Comparison of ENCODE assay signal across 1 cellular context in the genomic region with DNA sequence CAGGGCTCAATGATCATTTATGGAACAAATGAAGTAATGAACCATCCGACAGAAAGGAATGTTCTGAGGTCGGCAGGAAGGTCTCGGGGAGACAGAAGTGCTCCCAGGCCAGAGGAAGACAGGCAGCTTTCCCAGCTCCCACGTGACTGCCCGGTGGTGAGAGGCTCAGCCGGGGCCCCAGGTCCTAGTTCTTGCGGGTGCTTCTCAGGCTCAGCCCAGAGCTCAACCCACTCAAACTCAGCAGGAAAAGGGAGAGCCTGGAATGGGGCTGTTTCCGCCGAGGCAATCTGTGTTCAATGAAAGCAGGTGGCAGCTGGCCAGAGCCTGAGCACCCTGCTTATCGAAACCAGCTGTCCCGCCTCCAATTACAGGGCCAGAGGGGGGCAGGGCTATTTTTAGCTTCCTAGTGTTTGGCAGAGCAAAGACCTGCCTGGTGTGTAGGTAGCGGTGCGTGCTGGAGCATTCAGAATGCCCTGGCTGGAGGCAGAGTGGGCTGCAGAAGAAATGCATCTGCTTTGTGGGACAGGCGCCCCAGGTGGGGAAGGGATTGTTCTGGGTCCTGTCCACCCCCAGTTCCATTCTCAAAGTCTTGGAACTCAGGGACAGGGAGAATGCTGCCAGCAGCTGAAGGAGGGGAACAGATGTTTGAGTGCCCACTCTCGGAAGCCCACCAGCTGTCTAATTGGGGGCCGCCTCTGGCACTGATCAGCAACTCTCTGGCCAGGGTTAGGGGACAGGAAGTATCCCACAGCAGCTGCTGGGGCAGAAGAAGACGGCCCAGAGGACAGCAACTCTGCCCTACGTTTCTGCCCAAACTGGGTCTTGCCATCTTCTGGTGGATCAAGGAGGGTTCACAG.
TF ChIP-seq lines count a peak whose summit lies in the region.

No MANE protein-coding gene starts in this region.

TF ChIP-seq in SK-N-SH, 30 proteins besides CTCF, POLR2A, EP300 and RAD21 (continued from another document):
- TF ChIP-seq PBX3 (IDR thresholded peaks at IDR 0.05) (peak; percentile 66), RXRA (IDR thresholded peaks at IDR 0.05; ENCODE audit: borderline replicate concordance, low read depth) (peak; percentile 83; the same call in 1 of the 2 replicates), JUND (IDR thresholded peaks at IDR 0.05) (no peak; the same call in 1 of the 2 replicates), USF2 (IDR thresholded peaks at IDR 0.05; ENCODE audit: borderline replicate concordance, low read depth, low read length) (peak; percentile 61; the same call in 1 of the 2 replicates), IRF3 (IDR thresholded peaks at IDR 0.05; ENCODE audit: low read depth, low read length) (0 out of 2 replicates have a peak, but pooled peaks have one; percentile 1), REST (IDR thresholded peaks at IDR 0.05; ENCODE audit: low read depth, low read length) (0 out of 2 replicates have a peak, but pooled peaks have one; percentile 40), YY1 (IDR thresholded peaks at IDR 0.05; ENCODE audit: low read depth) (0 out of 2 replicates have a peak, but pooled peaks have one; percentile 20), RFX5 (IDR thresholded peaks at IDR 0.05; ENCODE audit: low read length) (no peak), NRF1 (IDR thresholded peaks at IDR 0.05; ENCODE audit: low read depth, low read length) (no peak), GABPA (IDR thresholded peaks at IDR 0.05; ENCODE audit: low read depth) (peak; percentile 37; the same call in 1 of the 2 replicates), ELF1 (IDR thresholded peaks at IDR 0.05) (peak; percentile 19; the same call in 1 of the 2 replicates), SIN3A (IDR thresholded peaks at IDR 0.05; ENCODE audit: borderline replicate concordance, low read depth, low read length) (peak; percentile 87; the same call in 1 of the 2 replicates), FOXM1 (IDR thresholded peaks at IDR 0.05; ENCODE audit: low read depth) (0 out of 2 replicates have a peak, but pooled peaks have one; percentile 71), CHD2 (IDR thresholded peaks at IDR 0.05; ENCODE audit: low read length, partially characterized antibody) (peak; percentile 94), SMC3 (IDR thresholded peaks at IDR 0.05; ENCODE audit: low read depth, low read length) (no peak), TEAD4 (IDR thresholded peaks at IDR 0.05; ENCODE audit: borderline replicate concordance, insufficient read depth) (peak; percentile 77), TCF12 (IDR thresholded peaks at IDR 0.05) (peak; percentile 99), TAF1 (IDR thresholded peaks at IDR 0.05; ENCODE audit: borderline replicate concordance, low read depth, low read length) (no peak; the same call in 1 of the 2 replicates), FOXJ3 (CRISPR knock-in tag; IDR thresholded peaks at IDR 0.05) (no peak), POLR2AphosphoS5 (IDR thresholded peaks at IDR 0.05; ENCODE audit: low read depth, low read length) (peak; percentile 97), MEF2A (IDR thresholded peaks at IDR 0.05; ENCODE audit: borderline replicate concordance, low read depth) (peak; percentile 99), RCOR1 (IDR thresholded peaks at IDR 0.05; ENCODE audit: low read length) (peak; percentile 87), GATA2 (CRISPR knock-in tag; IDR thresholded peaks at IDR 0.05) (peak; percentile 77), FOSL2 (IDR thresholded peaks at IDR 0.05; ENCODE audit: borderline replicate concordance, low read depth) (no peak), MXI1 (IDR thresholded peaks at IDR 0.05; ENCODE audit: low read depth, low read length) (peak; percentile 92)
- TF ChIP-seq, protein P1, sequence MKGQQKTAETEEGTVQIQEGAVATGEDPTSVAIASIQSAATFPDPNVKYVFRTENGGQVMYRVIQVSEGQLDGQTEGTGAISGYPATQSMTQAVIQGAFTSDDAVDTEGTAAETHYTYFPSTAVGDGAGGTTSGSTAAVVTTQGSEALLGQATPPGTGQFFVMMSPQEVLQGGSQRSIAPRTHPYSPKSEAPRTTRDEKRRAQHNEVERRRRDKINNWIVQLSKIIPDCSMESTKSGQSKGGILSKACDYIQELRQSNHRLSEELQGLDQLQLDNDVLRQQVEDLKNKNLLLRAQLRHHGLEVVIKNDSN (IDR thresholded peaks at IDR 0.05; ENCODE audit: borderline replicate concordance, low read depth) = peak; percentile 89
- TF ChIP-seq, protein P2, sequence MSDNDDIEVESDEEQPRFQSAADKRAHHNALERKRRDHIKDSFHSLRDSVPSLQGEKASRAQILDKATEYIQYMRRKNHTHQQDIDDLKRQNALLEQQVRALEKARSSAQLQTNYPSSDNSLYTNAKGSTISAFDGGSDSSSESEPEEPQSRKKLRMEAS (IDR thresholded peaks at IDR 0.05; ENCODE audit: low read depth) = peak; percentile 70
- TF ChIP-seq, protein P3, sequence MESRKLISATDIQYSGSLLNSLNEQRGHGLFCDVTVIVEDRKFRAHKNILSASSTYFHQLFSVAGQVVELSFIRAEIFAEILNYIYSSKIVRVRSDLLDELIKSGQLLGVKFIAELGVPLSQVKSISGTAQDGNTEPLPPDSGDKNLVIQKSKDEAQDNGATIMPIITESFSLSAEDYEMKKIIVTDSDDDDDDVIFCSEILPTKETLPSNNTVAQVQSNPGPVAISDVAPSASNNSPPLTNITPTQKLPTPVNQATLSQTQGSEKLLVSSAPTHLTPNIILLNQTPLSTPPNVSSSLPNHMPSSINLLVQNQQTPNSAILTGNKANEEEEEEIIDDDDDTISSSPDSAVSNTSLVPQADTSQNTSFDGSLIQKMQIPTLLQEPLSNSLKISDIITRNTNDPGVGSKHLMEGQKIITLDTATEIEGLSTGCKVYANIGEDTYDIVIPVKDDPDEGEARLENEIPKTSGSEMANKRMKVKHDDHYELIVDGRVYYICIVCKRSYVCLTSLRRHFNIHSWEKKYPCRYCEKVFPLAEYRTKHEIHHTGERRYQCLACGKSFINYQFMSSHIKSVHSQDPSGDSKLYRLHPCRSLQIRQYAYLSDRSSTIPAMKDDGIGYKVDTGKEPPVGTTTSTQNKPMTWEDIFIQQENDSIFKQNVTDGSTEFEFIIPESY (IDR thresholded peaks at IDR 0.05; ENCODE audit: borderline replicate concordance, low read depth) = peak; percentile 57; the same call in 1 of the 2 replicates
TF ChIP-seq in SK-N-SH: peak in this region for 22.
